In the genomic region with DNA sequence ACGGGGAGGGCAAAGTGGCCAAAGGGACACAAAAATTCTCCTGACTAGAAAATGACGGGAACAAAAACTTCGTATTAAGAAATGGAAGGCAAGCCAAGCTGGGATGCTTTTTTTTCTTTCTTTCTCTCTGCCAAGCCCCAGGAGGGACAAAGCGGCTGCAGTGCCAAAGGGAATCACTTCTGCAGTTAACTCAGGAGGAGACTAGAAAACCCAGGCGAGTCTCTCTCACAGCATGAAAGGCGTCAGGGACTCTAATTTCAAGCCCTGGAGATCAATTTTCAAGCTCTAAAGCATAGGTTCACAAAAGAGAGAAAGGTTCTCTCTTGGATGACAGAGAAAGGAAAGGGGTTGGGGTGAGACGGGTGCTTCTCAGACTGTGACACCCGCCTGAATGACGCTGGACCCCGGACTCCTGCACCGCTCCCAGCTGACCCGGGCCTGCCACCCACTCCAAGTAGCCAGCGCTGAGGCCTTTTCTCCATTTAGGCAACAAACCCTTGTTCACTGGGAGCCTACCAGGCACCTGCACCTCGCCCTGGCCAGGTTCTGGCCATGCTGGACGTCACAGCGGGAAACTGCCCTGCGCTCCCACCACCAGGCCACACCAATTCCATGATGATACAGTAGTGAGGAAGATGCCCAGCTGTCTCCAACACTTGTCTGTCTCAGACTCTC, we compare ENCODE assay signal across 15 cellular contexts. TPM values are rescaled to one million over a fixed set of nuclear protein-coding genes. Genes with fewer than 3 reads are reported as not detected.
DNase-seq lines count a peak whose midpoint lies in the region; ATAC-seq and TF ChIP-seq lines count a peak whose summit lies in the region.
"Had no signal": no experiment of that assay in that cellular context is flagged by ENCODE, and none has a peak within 500 bp of the region (broad histone marks: within the 10 kb centered on the region; RNA-seq: fewer than 3 reads in every experiment).

No MANE protein-coding gene starts in this region.

- H3K27me3 ChIP-seq in prostate gland (replicated peaks; ENCODE audit: insufficient read depth), result no peaks in the 10 kb centered on the region
- H3K27me3 ChIP-seq in tibial nerve, result no peaks in the 10 kb centered on the region
- H3K27me3 ChIP-seq: neutrophil, right lobe of liver had no signal

- no peaks in the 10 kb centered on the region for H3K9me3 ChIP-seq in prostate gland
- H3K9me3 ChIP-seq in tibial nerve, result peaks cover 0 to 3% (median 0%) of the 10 kb centered on the region in 4 donors
- H3K9me3 ChIP-seq: neutrophil, right lobe of liver had no signal

- intact Hi-C loops in prostate gland (cut with DNase I), result loop anchor here (5.0 kb wide), 1 partner anchor 58 kb away; a partner anchor contains a TSS

- no peak for TF ChIP-seq POLR2A in prostate gland (IDR thresholded peaks at IDR 0.05)
- TF ChIP-seq POLR2A in tibial nerve (IDR thresholded peaks at IDR 0.05), result no peak

- H3K36me3 ChIP-seq in prostate gland (no peaks in the 10 kb centered on the region), tibial nerve (no peaks in the 10 kb centered on the region)
- H3K36me3 ChIP-seq: neutrophil, right lobe of liver had no signal

- TF ChIP-seq CTCF in prostate gland (IDR thresholded peaks at IDR 0.05) (no peak), tibial nerve (IDR thresholded peaks at IDR 0.05) (no peak)

- H3K4me1 ChIP-seq in prostate gland (replicated peaks), result no peaks in the 10 kb centered on the region
- no peaks in the 10 kb centered on the region for H3K4me1 ChIP-seq in tibial nerve
- H3K4me1 ChIP-seq: right lobe of liver had no signal

- ATAC-seq in GM19463 (IDR thresholded peaks at IDR 0.05; ENCODE audit: unreplicated experiment), result no peak
- ATAC-seq: activated CD4-positive, alpha-beta T cell treated with anti-CD3 and anti-CD28 coated beads for 36 hours; right lobe of liver; stimulated activated naive B cell treated with anti-CD40 and anti-IgM and Interleukin-4, amounts not matched to agents 10 μg/mL and 1 μg/mL and 100 μg/mL, for 72 hours had no signal

- no peak overlapping the region for H3K27ac ChIP-seq in prostate gland
- H3K27ac ChIP-seq in tibial nerve, result no peak overlapping the region
- H3K27ac ChIP-seq: neutrophil, right lobe of liver had no signal

- H3K4me3 ChIP-seq in prostate gland (no peak overlapping the region), tibial nerve (no peak overlapping the region)
- H3K4me3 ChIP-seq: right lobe of liver had no signal

- TF ChIP-seq EP300 in tibial nerve (IDR thresholded peaks at IDR 0.05), result no peak

- 68% methylated on average over 17 of the region's 17 CpGs for WGBS in prostate gland
- WGBS in tibial nerve, 2 donors, result 75 to 76% methylated on average over 17 of the region's 17 CpGs

- peak; percentile 19 for DNase-seq in AG08395 (ENCODE audit: low spot score)
- peak; percentile 25 for DNase-seq in NCI-H1092 (lab: John Stamatoyannopoulos, UW)
- peak; percentile 46 for DNase-seq in astrocyte of the hippocampus (ENCODE audit: low read depth, low spot score)
- DNase-seq in medulla oblongata (ENCODE audit: extremely low spot score), result peak; percentile 74
- DNase-seq in prostate gland (ENCODE audit: low spot score), result no peak
- DNase-seq in tibial nerve (ENCODE audit: low spot score in 2 of 2), result no peak
- DNase-seq in COR-L47 (lab: John Stamatoyannopoulos, UW), result no peak
- DNase-seq: activated CD4-positive, alpha-beta T cell treated with anti-CD3 and anti-CD28 coated beads for 36 hours; DND-41; GOT3; kidney; right lobe of liver; stimulated activated naive B cell treated with anti-CD40 and anti-IgM and Interleukin-4, amounts not matched to agents 10 μg/mL and 1 μg/mL and 100 μg/mL, for 72 hours had no signal

RNA-seq across cellular contexts. Expression of a gene that starts 56.5 kb away (rescaled TPM):
- 1 to 10 TPM; 3.7 to 8.8 TPM for total RNA-seq in prostate gland
- total RNA-seq in tibial nerve, result 1 to 10 TPM; 1.6 to 2.4 (median 1.7) TPM

Comparison
In these comparisons a context has a peak if more than half of its experiments do, and no peak if none do; other contexts are left out.
1. DNase-seq: peak in AG08395 (single experiment), NCI-H1092 (single experiment), astrocyte of the hippocampus (single experiment) and medulla oblongata (single experiment); none in prostate gland (single experiment), tibial nerve (0 of 2) and COR-L47 (single experiment).